1 cellular context compared by ENCODE assay signal in the genomic region with DNA sequence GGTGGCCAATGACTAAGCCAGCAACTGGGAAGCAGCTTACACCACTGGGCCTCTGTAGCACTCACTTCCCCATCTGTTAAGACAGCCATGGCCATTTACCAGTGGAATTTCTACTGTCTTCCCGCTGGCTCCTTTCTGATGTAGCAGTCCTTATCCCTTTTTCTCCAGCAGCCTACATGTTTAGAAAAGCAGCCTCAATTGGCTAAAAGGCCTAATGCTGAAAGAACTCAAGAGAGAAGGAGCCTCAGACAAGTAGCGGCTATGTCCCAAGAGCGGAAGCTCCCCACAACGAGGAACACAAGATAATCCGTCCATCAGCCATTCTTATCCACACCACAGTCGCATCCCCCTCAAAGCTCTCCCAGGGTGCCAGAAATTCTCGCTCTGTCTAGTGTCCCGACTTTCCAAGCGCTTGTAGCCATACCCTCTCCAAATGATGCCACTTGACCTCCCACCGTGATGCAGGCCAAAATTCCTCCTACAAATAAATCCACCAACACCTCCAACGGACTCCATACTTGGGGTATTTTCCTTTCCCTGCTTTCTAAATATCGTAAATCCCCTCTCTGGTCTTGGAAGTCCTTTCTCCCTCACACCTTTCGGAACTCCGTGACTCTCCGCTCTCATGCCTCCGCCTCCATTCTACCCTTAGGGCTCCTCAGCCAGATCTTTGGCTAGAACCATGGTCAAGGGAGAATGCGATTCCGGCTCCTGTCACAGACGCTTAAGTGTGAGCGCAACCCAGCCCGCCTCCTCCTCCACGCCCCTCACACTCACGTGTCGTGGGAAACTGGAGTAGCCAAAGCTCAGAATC.
TF ChIP-seq lines count a peak whose summit lies in the region.

No MANE protein-coding gene starts in this region.

TF ChIP-seq in SK-N-SH, 30 proteins besides CTCF, POLR2A, EP300 and RAD21 (continued from another document):
- TF ChIP-seq, protein P1, sequence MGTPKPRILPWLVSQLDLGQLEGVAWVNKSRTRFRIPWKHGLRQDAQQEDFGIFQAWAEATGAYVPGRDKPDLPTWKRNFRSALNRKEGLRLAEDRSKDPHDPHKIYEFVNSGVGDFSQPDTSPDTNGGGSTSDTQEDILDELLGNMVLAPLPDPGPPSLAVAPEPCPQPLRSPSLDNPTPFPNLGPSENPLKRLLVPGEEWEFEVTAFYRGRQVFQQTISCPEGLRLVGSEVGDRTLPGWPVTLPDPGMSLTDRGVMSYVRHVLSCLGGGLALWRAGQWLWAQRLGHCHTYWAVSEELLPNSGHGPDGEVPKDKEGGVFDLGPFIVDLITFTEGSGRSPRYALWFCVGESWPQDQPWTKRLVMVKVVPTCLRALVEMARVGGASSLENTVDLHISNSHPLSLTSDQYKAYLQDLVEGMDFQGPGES (IDR thresholded peaks at IDR 0.05; ENCODE audit: low read depth, low read length), result no peak
- TF ChIP-seq, protein P2, sequence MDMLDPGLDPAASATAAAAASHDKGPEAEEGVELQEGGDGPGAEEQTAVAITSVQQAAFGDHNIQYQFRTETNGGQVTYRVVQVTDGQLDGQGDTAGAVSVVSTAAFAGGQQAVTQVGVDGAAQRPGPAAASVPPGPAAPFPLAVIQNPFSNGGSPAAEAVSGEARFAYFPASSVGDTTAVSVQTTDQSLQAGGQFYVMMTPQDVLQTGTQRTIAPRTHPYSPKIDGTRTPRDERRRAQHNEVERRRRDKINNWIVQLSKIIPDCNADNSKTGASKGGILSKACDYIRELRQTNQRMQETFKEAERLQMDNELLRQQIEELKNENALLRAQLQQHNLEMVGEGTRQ (IDR thresholded peaks at IDR 0.05; ENCODE audit: borderline replicate concordance, low read depth, low read length), result no peak
- no peak for TF ChIP-seq FOXJ3 (CRISPR knock-in tag; IDR thresholded peaks at IDR 0.05)
- 0 out of 2 replicates have a peak, but pooled peaks have one; percentile 37 for TF ChIP-seq PBX3 (IDR thresholded peaks at IDR 0.05)
TF ChIP-seq in SK-N-SH: peak in this region for 1.
